8 cellular contexts compared by ENCODE assay signal in the genomic region with DNA sequence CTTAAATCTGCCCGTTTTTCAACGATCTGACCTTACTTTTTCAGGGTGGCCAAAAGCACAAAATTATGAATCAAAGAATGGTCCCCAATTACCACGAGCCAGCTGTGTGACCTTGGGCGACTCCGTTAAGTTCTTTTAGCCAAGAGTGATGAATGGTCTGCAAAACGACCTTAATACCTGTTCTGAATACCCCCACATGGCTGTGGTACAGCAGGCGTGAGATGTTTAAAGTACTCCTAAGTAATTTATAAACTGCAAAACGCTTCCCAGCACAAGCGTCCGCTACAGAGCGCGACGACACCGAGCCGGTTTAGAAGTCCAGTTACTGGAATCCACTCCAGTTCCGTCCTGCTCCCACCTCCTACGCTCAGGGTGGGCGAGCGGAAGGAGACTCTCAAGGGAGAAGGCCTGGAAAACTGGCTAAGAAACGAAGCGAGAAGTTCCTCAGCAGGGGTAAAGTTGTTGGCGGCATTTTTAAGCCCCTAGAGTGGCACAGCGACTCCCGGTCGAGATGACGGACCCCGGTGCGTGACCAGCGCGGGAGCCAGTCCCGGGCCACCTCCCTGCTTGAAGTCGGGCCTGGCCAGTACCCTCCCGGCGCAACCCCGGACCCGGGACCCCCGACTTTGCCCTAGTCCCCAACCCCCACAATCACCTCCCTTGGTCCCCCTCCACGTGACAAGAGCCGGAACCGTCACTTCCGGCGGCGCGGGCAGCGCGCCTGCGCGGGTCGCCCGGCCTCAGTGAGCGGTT. TPM values are rescaled to one million over a fixed set of nuclear protein-coding genes. Genes with fewer than 3 reads are reported as not detected.
DNase-seq lines count a peak whose midpoint lies in the region; ATAC-seq and TF ChIP-seq lines count a peak whose summit lies in the region.

No MANE protein-coding gene starts in this region.

- H3K4me3 ChIP-seq in esophagus muscularis mucosa, result peak overlapping the region; percentile 65 to 98 (median 87)
- peak overlapping the region; percentile 82 to 97 for H3K4me3 ChIP-seq in muscle layer of duodenum (ENCODE audit: low read depth in 1 of 2, low read length in 2 of 2)

- peaks cover 33 to 46% (median 41%) of the 10 kb centered on the region in 4 donors for H3K4me1 ChIP-seq in esophagus muscularis mucosa
- H3K4me1 ChIP-seq in muscle layer of duodenum (ENCODE audit: control insufficient read depth in 1 of 2, insufficient read depth in 2 of 2, low read length in 2 of 2), result peaks cover 6 to 13% of the 10 kb centered on the region in 2 donors

- peak overlapping the region; percentile 96 to 100 (median 98) for H3K27ac ChIP-seq in esophagus muscularis mucosa (replicated peaks in 1 of 4)
- peak overlapping the region; percentile 99 for H3K27ac ChIP-seq in muscle layer of duodenum (ENCODE audit: low read length)

- in situ Hi-C loops in Caki2 (cut with HindIII; ENCODE audit: low pct_unique_long_range_greater_than_20kb, low sequenced_read_pairs), result no loop called here

- ATAC-seq in GM19467 (IDR thresholded peaks at IDR 0.05; ENCODE audit: unreplicated experiment), result peak; percentile 62

- H3K27me3 ChIP-seq in esophagus muscularis mucosa, result no peaks in the 10 kb centered on the region
- no peaks in the 10 kb centered on the region for H3K27me3 ChIP-seq in muscle layer of duodenum (ENCODE audit: low read depth, low read length)

- H3K36me3 ChIP-seq in esophagus muscularis mucosa, result no peaks in the 10 kb centered on the region
- peaks cover 0 to 4% of the 10 kb centered on the region in 2 donors for H3K36me3 ChIP-seq in muscle layer of duodenum (ENCODE audit: control insufficient read depth in 1 of 2, insufficient read depth in 2 of 2, low read length in 2 of 2)

- H3K9me3 ChIP-seq in esophagus muscularis mucosa (no peaks in the 10 kb centered on the region), muscle layer of duodenum (ENCODE audit: control insufficient read depth in 1 of 2, low read length in 2 of 2) (no peaks in the 10 kb centered on the region)

- no peak for TF ChIP-seq POLR2A in esophagus muscularis mucosa (IDR thresholded peaks at IDR 0.05; ENCODE audit: low read depth)

- TF ChIP-seq CTCF in esophagus muscularis mucosa (IDR thresholded peaks at IDR 0.05), result no peak

- TF ChIP-seq EP300 in esophagus muscularis mucosa (IDR thresholded peaks at IDR 0.05), result peak; percentile 68

- 2% methylated on average over 22 of the region's 51 CpGs for WGBS in esophagus muscularis mucosa

- intact Hi-C loops in esophagus muscularis mucosa (cut with DNase I), result loop anchor here (2.0 to 10.0 kb wide), 2 partner anchors 89 to 129 kb away; no protein-coding TSS in a partner anchor

- peak; percentile 85 for DNase-seq in Caki2 (ENCODE audit: low read depth)
- DNase-seq in HPDE6-E6E7 (ENCODE audit: extremely low spot score), result peak; percentile 64
- DNase-seq in OCI-M2 (lab: John Stamatoyannopoulos, UW; ENCODE audit: unreplicated experiment), result peak; percentile 73
- DNase-seq in activated T-cell treated with anti-CD3 and anti-CD28 coated beads, Interleukin-2, amount 50 U/mL, for 48 hours, result peak; percentile 86 to 90
- peak; percentile 98 for DNase-seq in esophagus muscularis mucosa (ENCODE audit: extremely low spot score)
- DNase-seq in stimulated activated CD8-positive, alpha-beta memory T cell treated with anti-CD3 and anti-CD28 coated beads, Interleukin-7, amount 100 ng/mL, for 24 hours (ENCODE audit: low read depth), result peak; percentile 61

RNA-seq across cellular contexts. Expression of a gene that starts 0.7 kb away (rescaled TPM):
- total RNA-seq in Caki2 (2014; rRNA removed; shearing (Covaris generic); ENCODE audit: low replicate concordance), result 28.4 and 53.5 TPM in 2 replicates
- total RNA-seq in esophagus muscularis mucosa, result 10 to 100 TPM; 42.5 to 53.0 (median 45.0) TPM

Comparison
In these comparisons a context has a peak if more than half of its experiments do, and no peak if none do; other contexts are left out.
1. Peak in every context shown above with its lines: DNase-seq, ATAC-seq, H3K4me3 ChIP-seq and H3K27ac ChIP-seq.